In genomic region chr7:158142657-158143056, GRCh38 we compare ENCODE assay signal across 21 cellular contexts.
"Had no signal": no experiment of that assay in that cellular context is flagged by ENCODE, and none has a peak within 500 bp of the region (broad histone marks: within the 10 kb centered on the region; RNA-seq: fewer than 3 reads in every experiment).

No MANE protein-coding gene starts in this region.

- H3K4me2 ChIP-seq: SK-N-SH had no signal

- H3K9ac ChIP-seq: SK-N-SH had no signal

- H3K27ac ChIP-seq: RWPE1 had no signal

- DNase-seq: KBM-7; MV-4-11; NCI-H1048; NCI-H1105; NCI-H1417; NCI-H1436 treated with DMSO at 0.1 percent for 48 hours; NCI-H1694; NCI-H187 treated with DMSO at 0.1 percent for 48 hours; NCI-H2081; NCI-H2107; NCI-H2227 treated with DMSO at 0.1 percent for 48 hours; NCI-H446; NCI-H510A; NCI-H524 treated with DMSO at 0.1 percent for 48 hours; NCI-H69; NCI-H774; NK-92 treated with Interleukin-12 subunit alpha and Interleukin-12 subunit beta, amount 100 ng/mL, for 24 hours; PC-3; SHP77; SK-N-SH had no signal
